In genomic region chr6:142883011-142883410, GRCh38 we compare ENCODE assay signal across 2 cellular contexts.
A peak's percentile ranks its signal among the peaks of the same experiment; 100 is the strongest.
TF ChIP-seq lines count a peak whose summit lies in the region.

No MANE protein-coding gene starts in this region.

TF ChIP-seq in SK-N-SH treated with all-trans-retinoic acid at 6 μM for 48 hours, 23 proteins besides CTCF, POLR2A, EP300 and RAD21 (continued from another document):
- TF ChIP-seq POU6F1 (CRISPR knock-in tag; IDR thresholded peaks at IDR 0.05; ENCODE audit: borderline replicate concordance, low read depth) (no peak), ZFP3 (CRISPR knock-in tag; IDR thresholded peaks at IDR 0.05) (0 out of 2 replicates have a peak, but pooled peaks have one; percentile 16)

TF ChIP-seq in H1, 55 proteins besides CTCF, POLR2A, EP300 and RAD21 (continued from another document):
- TF ChIP-seq HDAC2 (IDR thresholded peaks at IDR 0.05; ENCODE audit: borderline replicate concordance in 1 of 2, low read depth in 2 of 2, low read length in 2 of 2) (no peak), GABPA (IDR thresholded peaks at IDR 0.05; ENCODE audit: borderline replicate concordance, insufficient read depth, low read length) (no peak)
